ENCODE assay signal across 1 cellular context in genomic region chr10:101067356-101068083, GRCh38.
TF ChIP-seq lines count a peak whose summit lies in the region.

No MANE protein-coding gene starts in this region.

TF ChIP-seq in HEK293, 187 proteins besides CTCF, POLR2A, EP300 and RAD21 (continued from another document):
- TF ChIP-seq, protein P1, sequence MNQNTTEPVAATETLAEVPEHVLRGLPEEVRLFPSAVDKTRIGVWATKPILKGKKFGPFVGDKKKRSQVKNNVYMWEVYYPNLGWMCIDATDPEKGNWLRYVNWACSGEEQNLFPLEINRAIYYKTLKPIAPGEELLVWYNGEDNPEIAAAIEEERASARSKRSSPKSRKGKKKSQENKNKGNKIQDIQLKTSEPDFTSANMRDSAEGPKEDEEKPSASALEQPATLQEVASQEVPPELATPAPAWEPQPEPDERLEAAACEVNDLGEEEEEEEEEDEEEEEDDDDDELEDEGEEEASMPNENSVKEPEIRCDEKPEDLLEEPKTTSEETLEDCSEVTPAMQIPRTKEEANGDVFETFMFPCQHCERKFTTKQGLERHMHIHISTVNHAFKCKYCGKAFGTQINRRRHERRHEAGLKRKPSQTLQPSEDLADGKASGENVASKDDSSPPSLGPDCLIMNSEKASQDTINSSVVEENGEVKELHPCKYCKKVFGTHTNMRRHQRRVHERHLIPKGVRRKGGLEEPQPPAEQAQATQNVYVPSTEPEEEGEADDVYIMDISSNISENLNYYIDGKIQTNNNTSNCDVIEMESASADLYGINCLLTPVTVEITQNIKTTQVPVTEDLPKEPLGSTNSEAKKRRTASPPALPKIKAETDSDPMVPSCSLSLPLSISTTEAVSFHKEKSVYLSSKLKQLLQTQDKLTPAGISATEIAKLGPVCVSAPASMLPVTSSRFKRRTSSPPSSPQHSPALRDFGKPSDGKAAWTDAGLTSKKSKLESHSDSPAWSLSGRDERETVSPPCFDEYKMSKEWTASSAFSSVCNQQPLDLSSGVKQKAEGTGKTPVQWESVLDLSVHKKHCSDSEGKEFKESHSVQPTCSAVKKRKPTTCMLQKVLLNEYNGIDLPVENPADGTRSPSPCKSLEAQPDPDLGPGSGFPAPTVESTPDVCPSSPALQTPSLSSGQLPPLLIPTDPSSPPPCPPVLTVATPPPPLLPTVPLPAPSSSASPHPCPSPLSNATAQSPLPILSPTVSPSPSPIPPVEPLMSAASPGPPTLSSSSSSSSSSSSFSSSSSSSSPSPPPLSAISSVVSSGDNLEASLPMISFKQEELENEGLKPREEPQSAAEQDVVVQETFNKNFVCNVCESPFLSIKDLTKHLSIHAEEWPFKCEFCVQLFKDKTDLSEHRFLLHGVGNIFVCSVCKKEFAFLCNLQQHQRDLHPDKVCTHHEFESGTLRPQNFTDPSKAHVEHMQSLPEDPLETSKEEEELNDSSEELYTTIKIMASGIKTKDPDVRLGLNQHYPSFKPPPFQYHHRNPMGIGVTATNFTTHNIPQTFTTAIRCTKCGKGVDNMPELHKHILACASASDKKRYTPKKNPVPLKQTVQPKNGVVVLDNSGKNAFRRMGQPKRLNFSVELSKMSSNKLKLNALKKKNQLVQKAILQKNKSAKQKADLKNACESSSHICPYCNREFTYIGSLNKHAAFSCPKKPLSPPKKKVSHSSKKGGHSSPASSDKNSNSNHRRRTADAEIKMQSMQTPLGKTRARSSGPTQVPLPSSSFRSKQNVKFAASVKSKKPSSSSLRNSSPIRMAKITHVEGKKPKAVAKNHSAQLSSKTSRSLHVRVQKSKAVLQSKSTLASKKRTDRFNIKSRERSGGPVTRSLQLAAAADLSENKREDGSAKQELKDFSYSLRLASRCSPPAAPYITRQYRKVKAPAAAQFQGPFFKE (tag by site-specific recombination; IDR thresholded peaks at IDR 0.05; ENCODE audit: borderline replicate concordance): 0 out of 2 replicates have a peak, but pooled peaks have one; percentile 31
- TF ChIP-seq ZNF571 (tag by site-specific recombination; IDR thresholded peaks at IDR 0.05): no peak
- TF ChIP-seq ZNF560 (tag by site-specific recombination; IDR thresholded peaks at IDR 0.05; ENCODE audit: borderline replicate concordance): no peak
- TF ChIP-seq ZNF404 (tag by site-specific recombination; IDR thresholded peaks at IDR 0.05): no peak
- peak; percentile 86 for TF ChIP-seq ZNF654 (tag by site-specific recombination; IDR thresholded peaks at IDR 0.05; ENCODE audit: low read depth)
- TF ChIP-seq ZNF394 (tag by site-specific recombination; IDR thresholded peaks at IDR 0.05; ENCODE audit: borderline replicate concordance): no peak; the same call in 1 of the 2 replicates
- TF ChIP-seq ZNF239 (tag by site-specific recombination; IDR thresholded peaks at IDR 0.05): no peak
- no peak for TF ChIP-seq ZNF416 (tag by site-specific recombination; IDR thresholded peaks at IDR 0.05)
- TF ChIP-seq ZNF596 (tag by site-specific recombination; IDR thresholded peaks at IDR 0.05): no peak; the same call in 1 of the 2 replicates
- no peak for TF ChIP-seq ZNF37A (tag by site-specific recombination; IDR thresholded peaks at IDR 0.05)
- no peak for TF ChIP-seq ZNF133 (tag by site-specific recombination; IDR thresholded peaks at IDR 0.05)
- TF ChIP-seq, protein P2, sequence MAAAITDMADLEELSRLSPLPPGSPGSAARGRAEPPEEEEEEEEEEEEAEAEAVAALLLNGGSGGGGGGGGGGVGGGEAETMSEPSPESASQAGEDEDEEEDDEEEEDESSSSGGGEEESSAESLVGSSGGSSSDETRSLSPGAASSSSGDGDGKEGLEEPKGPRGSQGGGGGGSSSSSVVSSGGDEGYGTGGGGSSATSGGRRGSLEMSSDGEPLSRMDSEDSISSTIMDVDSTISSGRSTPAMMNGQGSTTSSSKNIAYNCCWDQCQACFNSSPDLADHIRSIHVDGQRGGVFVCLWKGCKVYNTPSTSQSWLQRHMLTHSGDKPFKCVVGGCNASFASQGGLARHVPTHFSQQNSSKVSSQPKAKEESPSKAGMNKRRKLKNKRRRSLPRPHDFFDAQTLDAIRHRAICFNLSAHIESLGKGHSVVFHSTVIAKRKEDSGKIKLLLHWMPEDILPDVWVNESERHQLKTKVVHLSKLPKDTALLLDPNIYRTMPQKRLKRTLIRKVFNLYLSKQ (tag by site-specific recombination; IDR thresholded peaks at IDR 0.05; ENCODE audit: borderline replicate concordance): no peak
- no peak; the same call in 1 of the 2 replicates for TF ChIP-seq ZNF513 (tag by site-specific recombination; IDR thresholded peaks at IDR 0.05)
- TF ChIP-seq, protein P3, sequence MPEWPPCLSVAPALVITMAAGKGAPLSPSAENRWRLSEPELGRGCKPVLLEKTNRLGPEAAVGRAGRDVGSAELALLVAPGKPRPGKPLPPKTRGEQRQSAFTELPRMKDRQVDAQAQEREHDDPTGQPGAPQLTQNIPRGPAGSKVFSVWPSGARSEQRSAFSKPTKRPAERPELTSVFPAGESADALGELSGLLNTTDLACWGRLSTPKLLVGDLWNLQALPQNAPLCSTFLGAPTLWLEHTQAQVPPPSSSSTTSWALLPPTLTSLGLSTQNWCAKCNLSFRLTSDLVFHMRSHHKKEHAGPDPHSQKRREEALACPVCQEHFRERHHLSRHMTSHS (tag by site-specific recombination; IDR thresholded peaks at IDR 0.05): no peak
- 0 out of 2 replicates have a peak, but pooled peaks have one; percentile 34 for TF ChIP-seq ZNF184 (tag by site-specific recombination; IDR thresholded peaks at IDR 0.05)
- no peak for TF ChIP-seq ZNF311 (tag by site-specific recombination; IDR thresholded peaks at IDR 0.05; ENCODE audit: borderline replicate concordance)
- TF ChIP-seq ZNF16 (tag by site-specific recombination; IDR thresholded peaks at IDR 0.05; ENCODE audit: low read depth): no peak
- TF ChIP-seq SP3 (tag by site-specific recombination; IDR thresholded peaks at IDR 0.05): peak; percentile 44; the same call in 1 of the 2 replicates
- peak; percentile 84 for TF ChIP-seq REST (tag by site-specific recombination; IDR thresholded peaks at IDR 0.05)
- no peak for TF ChIP-seq ZNF843 (tag by site-specific recombination; IDR thresholded peaks at IDR 0.05)
- no peak; the same call in 1 of the 2 replicates for TF ChIP-seq ZSCAN4 (tag by site-specific recombination; IDR thresholded peaks at IDR 0.05)
- no peak for TF ChIP-seq ZNF677 (tag by site-specific recombination; IDR thresholded peaks at IDR 0.05)
- no peak for TF ChIP-seq ZNF23 (tag by site-specific recombination; IDR thresholded peaks at IDR 0.05; ENCODE audit: borderline replicate concordance)
- no peak for TF ChIP-seq ZNF302 (tag by site-specific recombination; IDR thresholded peaks at IDR 0.05; ENCODE audit: low read depth)
- TF ChIP-seq ATF2 (tag by site-specific recombination; IDR thresholded peaks at IDR 0.05; ENCODE audit: low read depth): no peak
